ENCODE assay signal across 10 cellular contexts in the genomic region with DNA sequence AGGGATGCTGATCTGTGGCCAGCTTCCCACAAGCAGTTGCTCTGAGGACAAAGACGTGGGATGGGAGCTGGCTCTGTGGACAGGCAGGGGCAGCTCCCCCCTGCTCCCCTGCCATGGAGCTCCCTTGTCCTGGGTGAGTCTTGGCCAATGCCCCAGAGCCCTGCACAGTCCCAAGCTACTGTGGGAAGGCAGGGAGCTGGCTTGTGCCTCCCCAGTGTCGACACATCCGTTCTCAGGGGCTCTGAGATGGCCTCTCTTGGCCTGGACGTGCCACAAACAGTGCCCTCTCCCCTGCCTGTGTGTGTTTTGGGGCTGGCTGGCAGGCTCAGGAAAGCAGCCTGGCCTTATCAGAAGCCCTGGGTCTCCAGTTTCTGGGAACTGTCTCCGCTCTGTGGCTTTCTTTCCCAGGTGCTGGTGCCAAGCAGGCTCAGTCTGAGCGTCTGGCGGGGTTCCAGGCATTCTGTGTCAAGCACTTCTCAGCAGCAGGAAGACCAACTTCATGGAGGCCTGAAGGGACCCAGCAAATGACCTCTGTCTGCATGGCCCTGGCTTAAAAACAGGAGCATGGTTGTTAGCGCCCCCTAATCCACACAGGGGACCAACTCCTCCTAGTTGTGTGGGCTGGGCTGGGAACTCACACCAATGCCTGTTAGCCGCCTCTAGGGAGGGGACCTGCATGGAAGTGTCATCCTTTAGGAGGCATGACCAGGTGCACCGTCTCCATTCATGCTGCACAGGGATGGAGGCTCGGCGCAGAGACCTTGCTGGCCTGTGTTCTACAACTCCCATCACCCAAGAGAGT.
DNase-seq lines count a peak whose midpoint lies in the region; ATAC-seq and TF ChIP-seq lines count a peak whose summit lies in the region.
"Had no signal": no experiment of that assay in that cellular context is flagged by ENCODE, and none has a peak within 500 bp of the region (broad histone marks: within the 10 kb centered on the region; RNA-seq: fewer than 3 reads in every experiment).

No MANE protein-coding gene starts in this region.

- no peaks in the 10 kb centered on the region for H3K36me3 Mint-ChIP-seq in chondrocyte (ENCODE audit: low read depth)

- no peaks in the 10 kb centered on the region for H3K9me3 Mint-ChIP-seq in chondrocyte (ENCODE audit: low read depth)

- peak overlapping the region; percentile 53 for H2AK5ac ChIP-seq in mesendoderm (ENCODE audit: low read length)

- no peak overlapping the region for H2BK120ac ChIP-seq in mesendoderm (ENCODE audit: low read depth, low read length)

- H3K36me3 ChIP-seq in mesendoderm (ENCODE audit: control insufficient read depth, insufficient read depth, low read length) (no peaks in the 10 kb centered on the region), upper lobe of right lung (no peaks in the 10 kb centered on the region)

- no peak overlapping the region for H2BK15ac ChIP-seq in mesendoderm (replicated peaks; ENCODE audit: low read depth)

- peaks cover 5% of the 10 kb centered on the region for H3K27me3 Mint-ChIP-seq in chondrocyte (ENCODE audit: low read depth)

- no peak for TF ChIP-seq CTCF in chondrocyte (IDR thresholded peaks at IDR 0.05)
- TF ChIP-seq CTCF in upper lobe of right lung (IDR thresholded peaks at IDR 0.05) = no peak
- TF ChIP-seq CTCF in GM10248 (IDR thresholded peaks at IDR 0.05; ENCODE audit: control extremely low read depth, extremely low read depth, low read depth, missing control alignments) = no peak

- H3K4me3 ChIP-seq in mesendoderm (ENCODE audit: low read length) (no peak overlapping the region), upper lobe of right lung (no peak overlapping the region)
- H3K4me3 ChIP-seq: A549 had no signal

- H3K27ac ChIP-seq in mesendoderm (ENCODE audit: low read depth, low read length) (no peak overlapping the region), upper lobe of right lung (peak overlapping the region; percentile 60)
- H3K27ac ChIP-seq: A549 had no signal

- H3K4me1 ChIP-seq in mesendoderm (ENCODE audit: control insufficient read depth, low read depth, low read length) (peaks cover 3% of the 10 kb centered on the region), upper lobe of right lung (peaks cover 19% of the 10 kb centered on the region)

- WGBS in mesendoderm (ENCODE audit: extremely low coverage, insufficient coverage, low lambda C conversion rate) = no CpG with 5 or more reads among the region's 12 CpGs

- H3K18ac ChIP-seq in mesendoderm (ENCODE audit: low read length) = no peak overlapping the region

- no peaks in the 10 kb centered on the region for H3K79me1 ChIP-seq in mesendoderm (ENCODE audit: low read length)

- H3K27me3 ChIP-seq in mesendoderm (ENCODE audit: insufficient read depth, low read length, poor library complexity) (no peaks in the 10 kb centered on the region), upper lobe of right lung (no peaks in the 10 kb centered on the region)

- H3K56ac ChIP-seq in mesendoderm (ENCODE audit: low read length) = peak overlapping the region; percentile 54

- H3K4me1 Mint-ChIP-seq in chondrocyte (ENCODE audit: low read depth) = peaks cover 39% of the 10 kb centered on the region

- no peak overlapping the region for H3K4ac ChIP-seq in mesendoderm (ENCODE audit: low read depth, low read length)

- H3K23ac ChIP-seq in mesendoderm (ENCODE audit: low read length) = no peak overlapping the region

- DNase-seq in NCI-H345 (lab: John Stamatoyannopoulos, UW) = peak; percentile 68
- DNase-seq in NCI-H345 treated with DMSO at 0.1 percent for 48 hours (lab: John Stamatoyannopoulos, UW; ENCODE audit: unreplicated experiment) = no peak
- DNase-seq in chondrocyte (ENCODE audit: low spot score) = no peak
- peak; percentile 65 for DNase-seq in mesendoderm
- peak; percentile 91 for DNase-seq in upper lobe of right lung
- no peak for DNase-seq in glomerular visceral epithelial cell (ENCODE audit: extremely low spot score)
- DNase-seq in GM10248 (ENCODE audit: extremely low spot score) = no peak
- DNase-seq: stimulated activated CD4-positive, alpha-beta T cell treated with anti-CD3 and anti-CD28 coated beads, Interleukin-4, amount 100 ng/mL, for 24 hours had no signal

- H3K9ac ChIP-seq in mesendoderm (ENCODE audit: low read length) = no peak overlapping the region

- H4K5ac ChIP-seq in mesendoderm (ENCODE audit: low read length) = no peak overlapping the region

- peak overlapping the region; percentile 36 for H3K27ac Mint-ChIP-seq in chondrocyte (ENCODE audit: unreplicated experiment)

- no peak overlapping the region for H3K4me2 ChIP-seq in mesendoderm (ENCODE audit: low read length)
- H3K4me2 ChIP-seq: A549 had no signal

- no peak overlapping the region for H2BK5ac ChIP-seq in mesendoderm (ENCODE audit: low read length)

- ATAC-seq in upper lobe of right lung = peak; percentile 71
- no peak for ATAC-seq in GM21526 (IDR thresholded peaks at IDR 0.05; ENCODE audit: low FRiP score, unreplicated experiment)
- ATAC-seq: A549 had no signal

- intact Hi-C loops in upper lobe of right lung (cut with DNase I) = no loop called here

- no peaks in the 10 kb centered on the region for H3K9me3 ChIP-seq in upper lobe of right lung
- H3K9me3 ChIP-seq: A549 had no signal

- POLR2A ChIA-PET in GM10248 (lab: Yijun Ruan, JAX) = no interaction called here

- no peak overlapping the region for H4K8ac ChIP-seq in mesendoderm (ENCODE audit: low read depth, low read length)

- H3K79me2 ChIP-seq in mesendoderm (ENCODE audit: control insufficient read depth, insufficient read depth, low read length) = no peaks in the 10 kb centered on the region

- CTCF ChIA-PET in GM10248 (lab: Yijun Ruan, JAX) = no interaction called here

- H3K4me3 Mint-ChIP-seq in chondrocyte (ENCODE audit: unreplicated experiment) = no peak overlapping the region

Comparison
In these comparisons a context has a peak if more than half of its experiments do, and no peak if none do; other contexts are left out.
1. DNase-seq: peak in NCI-H345 (single experiment), mesendoderm (single experiment) and upper lobe of right lung (single experiment); none in NCI-H345 treated with DMSO at 0.1 percent for 48 hours (single experiment), chondrocyte (single experiment), glomerular visceral epithelial cell (single experiment) and GM10248 (single experiment).